13 cellular contexts compared by ENCODE assay signal in genomic region chr7:105643384-105643783, GRCh38.
DNase-seq lines count a peak whose midpoint lies in the region; ATAC-seq and TF ChIP-seq lines count a peak whose summit lies in the region.
"Had no signal": no experiment of that assay in that cellular context is flagged by ENCODE, and none has a peak within 500 bp of the region (broad histone marks: within the 10 kb centered on the region; RNA-seq: fewer than 3 reads in every experiment).

No MANE protein-coding gene starts in this region.

- H3K27ac ChIP-seq in HUES48 (ENCODE audit: low read depth, low read length) (peak overlapping the region; percentile 52), heart right ventricle (no peak overlapping the region)

- 0 out of 2 replicates have a peak overlapping the region, but pooled peaks have one; percentile 9 for H3K9ac ChIP-seq in HUES48 (ENCODE audit: low read depth, low read length)

- peak; percentile 41 to 64 for DNase-seq in heart right ventricle
- peak; percentile 69 for DNase-seq in retina
- DNase-seq in stimulated activated CD4-positive, alpha-beta T cell treated with anti-CD3 and anti-CD28 coated beads, Interleukin-4, amount 100 ng/mL, for 1 hour: no peak
- DNase-seq: activated CD4-positive, alpha-beta T cell treated with anti-CD3 and anti-CD28 coated beads, Interleukin-2, amount 50 U/mL, for 4 hours; amniotic stem cell; CD4-positive, alpha-beta T cell; NCI-H226 had no signal

- H3K27me3 ChIP-seq in HUES48 (ENCODE audit: control insufficient read depth, insufficient read depth, low read length) (no peaks in the 10 kb centered on the region), heart right ventricle (no peaks in the 10 kb centered on the region)

- H3K4me1 ChIP-seq in HUES48 (ENCODE audit: control insufficient read depth, insufficient read depth, low read length) (peaks cover 49% of the 10 kb centered on the region), heart right ventricle (peaks cover 0 to 11% (median 3%) of the 10 kb centered on the region in 9 donors)

- no peaks in the 10 kb centered on the region for H3K9me3 ChIP-seq in HUES48 (ENCODE audit: control insufficient read depth, insufficient read depth, low read length)
- no peaks in the 10 kb centered on the region for H3K9me3 ChIP-seq in heart right ventricle

- peaks cover 11% of the 10 kb centered on the region for H3K36me3 ChIP-seq in HUES48 (ENCODE audit: control insufficient read depth, insufficient read depth, low read length)
- H3K36me3 ChIP-seq in heart right ventricle: peaks cover 0 to 52% (median 3%) of the 10 kb centered on the region in 9 donors

- H3K4me3 ChIP-seq in HUES48 (ENCODE audit: low read depth, low read length) (no peak overlapping the region; the same call in 1 of the 2 replicates), heart right ventricle (no peak overlapping the region)

- whole genome bisulfite sequencing in heart right ventricle, 2 donors: 37 to 52% methylated on average over 15 of the region's 15 CpGs

- intact Hi-C loops in heart right ventricle (cut with DNase I): no loop called here

- peak in 1 of 9 donors; percentile 17 for TF ChIP-seq CTCF in heart right ventricle (IDR thresholded peaks at IDR 0.05)

- ATAC-seq in heart right ventricle: peak; percentile 51 to 89 (median 84)
- no peak for ATAC-seq in GM18520 (IDR thresholded peaks at IDR 0.05; ENCODE audit: unreplicated experiment)
- no peak for ATAC-seq in GM19351 (IDR thresholded peaks at IDR 0.05; ENCODE audit: unreplicated experiment)
- ATAC-seq: activated T-helper 17 cell treated with anti-CD3 and anti-CD28 coated beads, Interleukin-2, amount 50 U/mL, for 72 hours; HCT116 had no signal

TF ChIP-seq in PFSK-1, 5 proteins besides CTCF, POLR2A, EP300 and RAD21:
- TF ChIP-seq SIN3A (IDR thresholded peaks at IDR 0.05; ENCODE audit: borderline replicate concordance, insufficient read depth, low read length) (no peak), FOXP2 (optimal IDR thresholded peaks at IDR 0.05; ENCODE audit: borderline replicate concordance, extremely low read depth, extremely low read length, insufficient read depth) (peak; percentile 35)

Comparison
In these comparisons a context has a peak if more than half of its experiments do, and no peak if none do; other contexts are left out.
1. ATAC-seq: peak in heart right ventricle (8 of 8); none in GM18520 (single experiment) and GM19351 (single experiment).